In the genomic region with DNA sequence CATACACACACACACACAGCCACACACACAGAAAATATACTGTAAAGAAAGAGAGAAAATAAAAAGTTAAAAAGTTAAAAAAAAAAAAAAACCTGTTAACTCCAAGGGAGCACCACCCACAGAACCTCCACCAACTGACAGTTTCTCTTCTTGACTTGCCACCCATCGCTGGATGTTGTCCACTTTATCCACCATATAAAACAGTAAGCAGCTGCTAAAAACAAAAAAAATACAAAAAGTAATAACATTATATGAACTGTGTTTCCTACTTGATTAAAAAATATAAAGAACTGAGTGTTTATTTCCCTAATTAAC, we compare ENCODE assay signal across 8 cellular contexts. TPM values are rescaled to one million over a fixed set of nuclear protein-coding genes. Genes with fewer than 3 reads are reported as not detected.
DNase-seq lines count a peak whose midpoint lies in the region; TF ChIP-seq lines count a peak whose summit lies in the region.

No MANE protein-coding gene starts in this region.

- no peaks in the 10 kb centered on the region for H3K9me3 ChIP-seq in BE2C

- H3K27ac Mint-ChIP-seq in nephron progenitor cell = no peak overlapping the region

- no peak for DNase-seq in BE2C
- DNase-seq in LNCaP clone FGC (ENCODE audit: low read depth) = no peak
- DNase-seq in coronary artery (ENCODE audit: low spot score) = no peak
- DNase-seq in nephron progenitor cell = no peak
- DNase-seq in NCI-H1092 (lab: John Stamatoyannopoulos, UW) = no peak
- no peak for DNase-seq in NCI-H2107 treated with DMSO at 0.1 percent for 48 hours (lab: John Stamatoyannopoulos, UW; ENCODE audit: unreplicated experiment)
- DNase-seq in posterior vena cava (ENCODE audit: low spot score) = no peak
- DNase-seq in NCI-H510A (lab: John Stamatoyannopoulos, UW) = no peak

- H3K4me3 ChIP-seq in BE2C (ENCODE audit: low read depth, low read length) (peak overlapping the region; percentile 81), LNCaP clone FGC (ENCODE audit: low read depth, low read length) (peak overlapping the region; percentile 61), coronary artery (peak overlapping the region; percentile 93)

- H3K4me3 Mint-ChIP-seq in nephron progenitor cell = peak overlapping the region; percentile 87

- H3K4me1 ChIP-seq in BE2C = no peaks in the 10 kb centered on the region

- peaks cover 25% of the 10 kb centered on the region for H3K4me1 Mint-ChIP-seq in nephron progenitor cell

- no peak for TF ChIP-seq CTCF in BE2C (IDR thresholded peaks at IDR 0.05; ENCODE audit: low read depth, low read length)
- TF ChIP-seq CTCF in LNCaP clone FGC (IDR thresholded peaks at IDR 0.05; ENCODE audit: control insufficient read depth, extremely low read depth, insufficient read depth) = no peak
- TF ChIP-seq CTCF in coronary artery (IDR thresholded peaks at IDR 0.05) = no peak
- TF ChIP-seq CTCF in nephron progenitor cell (IDR thresholded peaks at IDR 0.05) = no peak

- peaks cover 16% of the 10 kb centered on the region for H3K27me3 ChIP-seq in BE2C

- H3K27me3 Mint-ChIP-seq in nephron progenitor cell (ENCODE audit: low read depth, poor library complexity) = peaks cover 90% of the 10 kb centered on the region

- H3K9me3 Mint-ChIP-seq in nephron progenitor cell = no peaks in the 10 kb centered on the region

- H3K36me3 Mint-ChIP-seq in nephron progenitor cell (ENCODE audit: low read depth) = no peaks in the 10 kb centered on the region

- no peaks in the 10 kb centered on the region for H3K36me3 ChIP-seq in BE2C

- H3K27ac ChIP-seq in coronary artery = peak overlapping the region in 1 of 2 donors; percentile 99

- intact Hi-C loops in posterior vena cava (cut with DNase I) = no loop called here

RNA-seq across cellular contexts. Expression of a gene that starts 1.2 kb away (rescaled TPM):
- 36.3 TPM for polyA plus RNA-seq in BE2C (2012; ENCODE audit: insufficient read depth, insufficient read length, low read depth)
- total RNA-seq in posterior vena cava = 10 to 100 TPM; 39.1 to 43.5 TPM

RNA-seq across cellular contexts. Expression of a gene that starts 10.6 kb away (rescaled TPM):
- 4.0 TPM for polyA plus RNA-seq in BE2C (2012; ENCODE audit: insufficient read depth, insufficient read length, low read depth)
- total RNA-seq in posterior vena cava = 10 to 100 TPM; 21.3 to 26.6 TPM

RNA-seq across cellular contexts. Expression of a gene that starts 59.8 kb away (rescaled TPM):
- polyA plus RNA-seq in BE2C (2012; ENCODE audit: insufficient read depth, insufficient read length, low read depth) = 72.8 TPM
- 10 to 100 TPM; 46.6 to 80.9 TPM for total RNA-seq in posterior vena cava
